ENCODE assay signal across 8 cellular contexts in the genomic region with DNA sequence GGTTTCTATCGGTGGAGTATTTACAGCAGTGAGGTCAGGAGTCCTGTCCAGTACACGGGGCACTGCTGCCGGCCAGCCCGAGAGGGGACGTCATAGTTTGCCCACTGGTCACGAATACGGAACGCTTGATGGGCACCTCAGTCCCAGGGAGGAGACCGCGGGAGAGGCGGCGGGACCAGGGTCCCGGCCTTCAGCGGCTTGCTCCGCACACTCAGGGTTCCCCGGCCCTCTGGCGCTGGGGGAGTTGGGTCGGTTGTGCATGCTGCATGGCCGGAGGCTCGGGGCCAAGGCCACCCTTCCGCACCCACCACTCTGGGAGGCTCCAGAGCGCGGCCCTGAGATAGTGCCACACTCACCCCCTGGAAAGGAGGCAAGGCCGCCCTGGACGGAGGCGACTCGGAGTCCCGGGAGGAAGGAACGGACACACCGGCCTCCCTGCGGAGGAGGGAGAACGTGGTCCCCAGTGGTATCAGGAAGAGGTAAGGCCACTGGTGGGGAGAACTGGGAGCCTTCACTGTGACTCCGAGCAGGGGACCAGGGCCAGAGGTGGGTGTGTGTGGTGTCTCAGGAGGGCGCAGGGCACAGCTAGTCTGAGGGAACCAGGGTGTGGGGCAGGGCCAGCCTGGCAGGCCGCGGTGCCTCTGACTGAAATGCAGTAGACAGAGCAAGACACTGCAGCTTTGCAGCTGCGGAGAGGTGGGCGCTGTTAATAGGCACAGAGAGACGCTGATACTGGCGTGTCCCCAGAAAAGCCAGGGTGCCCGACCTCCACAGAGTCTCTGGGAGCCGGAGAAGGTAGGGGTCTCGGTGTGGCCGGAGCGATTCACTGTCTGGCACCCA. TPM values are rescaled to one million over a fixed set of nuclear protein-coding genes. Genes with fewer than 3 reads are reported as not detected.
DNase-seq lines count a peak whose midpoint lies in the region; ATAC-seq and TF ChIP-seq lines count a peak whose summit lies in the region.

No MANE protein-coding gene starts in this region.

- H3K9ac ChIP-seq in Loucy (ENCODE audit: low read depth, low read length, poor library complexity, severe bottlenecking), result peak overlapping the region; percentile 66

- no peaks in the 10 kb centered on the region for H3K79me2 ChIP-seq in Loucy (ENCODE audit: insufficient read depth, low read length)

- H4K20me1 ChIP-seq in Loucy (ENCODE audit: insufficient read depth, low read length, poor library complexity, severe bottlenecking), result no peaks in the 10 kb centered on the region

- peak overlapping the region in 1 of 2 donors; percentile 88 for H3K27ac ChIP-seq in coronary artery

- no peaks in the 10 kb centered on the region for H3K9me3 ChIP-seq in Loucy (ENCODE audit: insufficient read depth, low read depth, low read length)

- peak overlapping the region; percentile 86 for H3K4me2 ChIP-seq in Loucy (ENCODE audit: low read depth, low read length, poor library complexity, severe bottlenecking)

- peaks cover 12% of the 10 kb centered on the region for H3K4me1 ChIP-seq in Loucy (ENCODE audit: insufficient read depth, low read length, poor library complexity, severe bottlenecking)

- no peak for DNase-seq in GM12865 (ENCODE audit: low read depth)
- DNase-seq in coronary artery (ENCODE audit: low spot score), result peak; percentile 72
- DNase-seq in mucosa of gallbladder (ENCODE audit: low spot score), result peak; percentile 13
- DNase-seq in stimulated activated CD4-positive, alpha-beta T cell treated with anti-CD3 and anti-CD28 coated beads, Interleukin-15, amount 100 ng/mL, for 24 hours, result no peak
- DNase-seq in NCI-H2107 (lab: John Stamatoyannopoulos, UW), result no peak

- no peaks in the 10 kb centered on the region; the same call in 1 of the 2 replicates for H3K36me3 ChIP-seq in Loucy (ENCODE audit: insufficient read depth, low read length)

- no peaks in the 10 kb centered on the region for H3K9me2 ChIP-seq in Loucy (replicated peaks; ENCODE audit: low read depth, low read length)

- TF ChIP-seq CTCF in GM12865 (IDR thresholded peaks at IDR 0.05; ENCODE audit: insufficient read depth, low read depth, low read length, missing control alignments) (no peak), Loucy (conservative IDR thresholded peaks at IDR 0.05; ENCODE audit: low read length) (no peak), coronary artery (IDR thresholded peaks at IDR 0.05) (no peak)

- no peaks in the 10 kb centered on the region for H3K27me3 ChIP-seq in Loucy (ENCODE audit: insufficient read depth, low read length, poor library complexity, severe bottlenecking)

- no peak for ATAC-seq in GM19452 (IDR thresholded peaks at IDR 0.05; ENCODE audit: unreplicated experiment)
- ATAC-seq in HG03196 (IDR thresholded peaks at IDR 0.05; ENCODE audit: unreplicated experiment), result no peak

- H3K4me3 ChIP-seq in GM12865 (ENCODE audit: low read depth, low read length) (peak overlapping the region; percentile 72), Loucy (ENCODE audit: low read length, poor library complexity, severe bottlenecking) (peak overlapping the region; percentile 74), coronary artery (peak overlapping the region; percentile 90)

- H3F3A ChIP-seq in Loucy (ENCODE audit: low read depth), result no peaks in the 10 kb centered on the region

- peak overlapping the region; percentile 69; the same call in 1 of the 2 replicates for H2AFZ ChIP-seq in Loucy (ENCODE audit: low read length)

RNA-seq across cellular contexts. Expression of a gene that starts 28.6 kb away (rescaled TPM):
- total RNA-seq in mucosa of gallbladder, result not detected

RNA-seq across cellular contexts. Expression of a gene that starts 51.7 kb away (rescaled TPM):
- 32.3 TPM for total RNA-seq in mucosa of gallbladder

RNA-seq across cellular contexts. Expression of a gene that starts 51.8 kb away (rescaled TPM):
- 14.1 TPM for total RNA-seq in mucosa of gallbladder

Comparison
In these comparisons a context has a peak if more than half of its experiments do, and no peak if none do; other contexts are left out.
1. DNase-seq: peak in coronary artery (single experiment) and mucosa of gallbladder (single experiment); none in GM12865 (single experiment), stimulated activated CD4-positive, alpha-beta T cell treated with anti-CD3 and anti-CD28 coated beads, Interleukin-15, amount 100 ng/mL, for 24 hours (single experiment) and NCI-H2107 (single experiment).
2. Peak in every context shown above with its lines, with median percentiles within 50 percentile points of each other: H3K4me3 ChIP-seq.